17 cellular contexts compared by ENCODE assay signal in the genomic region with DNA sequence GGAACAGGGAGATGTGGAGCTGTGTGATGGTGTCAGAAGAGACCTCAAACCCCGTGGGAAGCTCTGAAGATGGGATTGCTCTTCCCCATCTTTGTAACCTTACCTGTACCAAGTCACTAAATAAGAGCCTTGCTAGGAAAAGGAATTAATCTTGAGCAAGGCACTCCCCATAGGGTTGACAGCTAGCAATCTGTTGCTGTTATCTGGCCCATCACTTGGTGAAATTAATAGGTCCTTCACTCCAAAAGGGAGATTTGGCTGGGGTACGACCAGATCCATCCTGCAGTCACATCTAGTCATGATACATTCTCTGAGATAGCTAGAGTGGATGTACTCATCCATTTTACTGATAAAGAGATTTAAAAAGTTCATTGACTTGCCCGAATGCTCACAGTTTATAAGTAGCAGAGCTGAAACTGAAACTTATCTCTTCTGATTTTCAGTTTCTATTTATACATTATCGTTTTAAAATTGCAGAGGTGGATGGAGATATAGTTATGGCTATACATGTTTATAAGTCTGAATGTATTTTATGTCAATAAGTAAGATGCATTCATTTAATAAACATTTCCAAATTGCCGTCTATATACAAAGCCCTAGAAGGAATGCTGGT.
DNase-seq lines count a peak whose midpoint lies in the region; ATAC-seq and TF ChIP-seq lines count a peak whose summit lies in the region.
"Had no signal": no experiment of that assay in that cellular context is flagged by ENCODE, and none has a peak within 500 bp of the region (broad histone marks: within the 10 kb centered on the region; RNA-seq: fewer than 3 reads in every experiment).

No MANE protein-coding gene starts in this region.

- intact Hi-C loops in esophagus muscularis mucosa (cut with DNase I) (no loop called here), MCF 10A (cut with micrococcal nuclease) (no loop called here)

- H3K36me3 Mint-ChIP-seq in CD8-positive, alpha-beta memory T cell: no peaks in the 10 kb centered on the region
- no peaks in the 10 kb centered on the region for H3K36me3 Mint-ChIP-seq in MCF 10A (ENCODE audit: insufficient read depth, unreplicated experiment)

- 92% methylated on average over 5 of the region's 5 CpGs for WGBS in esophagus muscularis mucosa

- POLR2A ChIA-PET in CD8-positive, alpha-beta memory T cell (lab: Charles Lee): no interaction called here
- POLR2A ChIA-PET in MCF 10A (lab: Yijun Ruan, JAX): interaction anchor here (0.9 kb wide), 1 partner anchor 10 kb away, joined by 3 read pairs; no protein-coding TSS in a partner anchor

- peaks cover 9 to 13% (median 10%) of the 10 kb centered on the region in 3 donors for H3K4me1 Mint-ChIP-seq in CD8-positive, alpha-beta memory T cell
- peaks cover 13% of the 10 kb centered on the region for H3K4me1 Mint-ChIP-seq in MCF 10A (ENCODE audit: insufficient read depth, unreplicated experiment)

- H3K36me3 ChIP-seq in CD8-positive, alpha-beta memory T cell (ENCODE audit: insufficient read depth, low read length): no peaks in the 10 kb centered on the region
- no peaks in the 10 kb centered on the region for H3K36me3 ChIP-seq in esophagus muscularis mucosa
- H3K36me3 ChIP-seq: colonic mucosa, transverse colon had no signal

- H3K27me3 ChIP-seq in CD8-positive, alpha-beta memory T cell (ENCODE audit: insufficient read depth, low read length, poor library complexity, severe bottlenecking): no peaks in the 10 kb centered on the region
- no peaks in the 10 kb centered on the region for H3K27me3 ChIP-seq in esophagus muscularis mucosa
- H3K27me3 ChIP-seq: colonic mucosa, transverse colon had no signal

- H3K27me3 Mint-ChIP-seq in CD8-positive, alpha-beta memory T cell: peaks cover 2 to 20% of the 10 kb centered on the region in 2 donors
- no peaks in the 10 kb centered on the region for H3K27me3 Mint-ChIP-seq in MCF 10A (ENCODE audit: insufficient read depth, unreplicated experiment)

- H3K27ac ChIP-seq in CD8-positive, alpha-beta memory T cell (ENCODE audit: low read depth, low read length): no peak overlapping the region
- H3K27ac ChIP-seq in esophagus muscularis mucosa (replicated peaks in 1 of 4): no peak overlapping the region
- no peak overlapping the region for H3K27ac ChIP-seq in caudate nucleus (ENCODE audit: low read depth, low read length)
- H3K27ac ChIP-seq: colonic mucosa, skin epidermis, transverse colon had no signal

- no peak for DNase-seq in CD8-positive, alpha-beta memory T cell
- no peak for DNase-seq in putamen (ENCODE audit: low spot score)
- DNase-seq in esophagus muscularis mucosa (ENCODE audit: extremely low spot score): no peak
- DNase-seq in caudate nucleus (lab: John Stamatoyannopoulos, UW): no peak
- DNase-seq in MCF 10A (ENCODE audit: unreplicated experiment): no peak
- DNase-seq: activated CD4-positive, alpha-beta T cell treated with anti-CD3 and anti-CD28 coated beads for 36 hours; activated naive CD4-positive, alpha-beta T cell treated with Interleukin-2 at 50 U/mL for 16 hours; colonic mucosa; NCI-H1417; NCI-H774; SIG-M5; transverse colon had no signal

- H3K4me3 Mint-ChIP-seq in CD8-positive, alpha-beta memory T cell: peak overlapping the region in 5 of 7 donors; percentile 2 to 33 (median 8)
- H3K4me3 Mint-ChIP-seq in MCF 10A (ENCODE audit: unreplicated experiment): no peak overlapping the region
- H3K4me3 Mint-ChIP-seq: activated CD4-positive, alpha-beta T cell treated with anti-CD3 and anti-CD28 coated beads for 36 hours had no signal

- no peak for TF ChIP-seq EP300 in esophagus muscularis mucosa (IDR thresholded peaks at IDR 0.05)

- TF ChIP-seq CTCF in esophagus muscularis mucosa (IDR thresholded peaks at IDR 0.05): no peak
- no peak for TF ChIP-seq CTCF in MCF 10A (IDR thresholded peaks at IDR 0.05; ENCODE audit: unreplicated experiment)

- H3K27ac Mint-ChIP-seq in CD8-positive, alpha-beta memory T cell: peak overlapping the region in 2 of 8 donors; percentile 18 to 59
- no peak overlapping the region for H3K27ac Mint-ChIP-seq in MCF 10A (ENCODE audit: low read depth, unreplicated experiment)
- H3K27ac Mint-ChIP-seq: activated CD4-positive, alpha-beta T cell treated with anti-CD3 and anti-CD28 coated beads for 36 hours had no signal

- BruUV-seq in MCF 10A (replicated peaks; lab: Mats Ljungman, UMichigan): no TSS peak

- H3K4me3 ChIP-seq in CD8-positive, alpha-beta memory T cell (ENCODE audit: low read length): no peak overlapping the region
- H3K4me3 ChIP-seq in esophagus muscularis mucosa: no peak overlapping the region
- H3K4me3 ChIP-seq: colonic mucosa, skin epidermis, transverse colon had no signal

- no peaks in the 10 kb centered on the region for H3K4me1 ChIP-seq in CD8-positive, alpha-beta memory T cell (ENCODE audit: insufficient read depth, low read length)
- H3K4me1 ChIP-seq in esophagus muscularis mucosa: peaks cover 0 to 12% (median 9%) of the 10 kb centered on the region in 4 donors
- H3K4me1 ChIP-seq: colonic mucosa, transverse colon had no signal

- H3K9me3 Mint-ChIP-seq in CD8-positive, alpha-beta memory T cell: no peaks in the 10 kb centered on the region
- no peaks in the 10 kb centered on the region for H3K9me3 Mint-ChIP-seq in MCF 10A (ENCODE audit: unreplicated experiment)

- CTCF ChIA-PET in CD8-positive, alpha-beta memory T cell (lab: Charles Lee): no interaction called here
- CTCF ChIA-PET in MCF 10A (lab: Yijun Ruan, JAX): interaction anchor here (1.2 to 1.4 kb wide), 2 partner anchors 11 to 43 kb away, joined by 4 read pairs; no protein-coding TSS in a partner anchor

- peak; percentile 72 for ATAC-seq in GM19043 (IDR thresholded peaks at IDR 0.05; ENCODE audit: low read depth, unreplicated experiment)
- ATAC-seq in GM21825 (IDR thresholded peaks at IDR 0.05; ENCODE audit: unreplicated experiment): peak; percentile 78
- ATAC-seq in HG03378 (IDR thresholded peaks at IDR 0.05; ENCODE audit: unreplicated experiment): peak; percentile 76
- ATAC-seq: activated CD4-positive, alpha-beta T cell treated with anti-CD3 and anti-CD28 coated beads for 36 hours; HepG2 had no signal

- no peaks in the 10 kb centered on the region for H3K9me3 ChIP-seq in CD8-positive, alpha-beta memory T cell (ENCODE audit: low read length)
- no peaks in the 10 kb centered on the region for H3K9me3 ChIP-seq in esophagus muscularis mucosa
- H3K9me3 ChIP-seq: colonic mucosa, transverse colon had no signal

- TF ChIP-seq POLR2A in esophagus muscularis mucosa (IDR thresholded peaks at IDR 0.05; ENCODE audit: low read depth): no peak
